In genomic region chr5:127891942-127892341, GRCh38 we compare ENCODE assay signal across 1 cellular context.
TF ChIP-seq lines count a peak whose summit lies in the region.

No MANE protein-coding gene starts in this region.

TF ChIP-seq in IMR-90, 13 proteins besides CTCF, POLR2A, EP300 and RAD21:
- TF ChIP-seq, protein P1, sequence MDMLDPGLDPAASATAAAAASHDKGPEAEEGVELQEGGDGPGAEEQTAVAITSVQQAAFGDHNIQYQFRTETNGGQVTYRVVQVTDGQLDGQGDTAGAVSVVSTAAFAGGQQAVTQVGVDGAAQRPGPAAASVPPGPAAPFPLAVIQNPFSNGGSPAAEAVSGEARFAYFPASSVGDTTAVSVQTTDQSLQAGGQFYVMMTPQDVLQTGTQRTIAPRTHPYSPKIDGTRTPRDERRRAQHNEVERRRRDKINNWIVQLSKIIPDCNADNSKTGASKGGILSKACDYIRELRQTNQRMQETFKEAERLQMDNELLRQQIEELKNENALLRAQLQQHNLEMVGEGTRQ (IDR thresholded peaks at IDR 0.05; ENCODE audit: low read depth, low read length): no peak
- no peak for TF ChIP-seq BHLHE40 (IDR thresholded peaks at IDR 0.05; ENCODE audit: low read depth, low read length)
- peak; percentile 65 for TF ChIP-seq CEBPB (IDR thresholded peaks at IDR 0.05; ENCODE audit: low read depth, low read length)
- TF ChIP-seq, protein P2, sequence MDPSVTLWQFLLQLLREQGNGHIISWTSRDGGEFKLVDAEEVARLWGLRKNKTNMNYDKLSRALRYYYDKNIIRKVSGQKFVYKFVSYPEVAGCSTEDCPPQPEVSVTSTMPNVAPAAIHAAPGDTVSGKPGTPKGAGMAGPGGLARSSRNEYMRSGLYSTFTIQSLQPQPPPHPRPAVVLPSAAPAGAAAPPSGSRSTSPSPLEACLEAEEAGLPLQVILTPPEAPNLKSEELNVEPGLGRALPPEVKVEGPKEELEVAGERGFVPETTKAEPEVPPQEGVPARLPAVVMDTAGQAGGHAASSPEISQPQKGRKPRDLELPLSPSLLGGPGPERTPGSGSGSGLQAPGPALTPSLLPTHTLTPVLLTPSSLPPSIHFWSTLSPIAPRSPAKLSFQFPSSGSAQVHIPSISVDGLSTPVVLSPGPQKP (IDR thresholded peaks at IDR 0.05; ENCODE audit: borderline replicate concordance, low read depth, low read length): no peak
- no peak for TF ChIP-seq FOS (IDR thresholded peaks at IDR 0.05; ENCODE audit: low read depth, low read length)
- TF ChIP-seq MAZ (IDR thresholded peaks at IDR 0.05; ENCODE audit: borderline replicate concordance, low read depth, low read length): no peak
